Comparison of ENCODE assay signal across 25 cellular contexts in the genomic region with DNA sequence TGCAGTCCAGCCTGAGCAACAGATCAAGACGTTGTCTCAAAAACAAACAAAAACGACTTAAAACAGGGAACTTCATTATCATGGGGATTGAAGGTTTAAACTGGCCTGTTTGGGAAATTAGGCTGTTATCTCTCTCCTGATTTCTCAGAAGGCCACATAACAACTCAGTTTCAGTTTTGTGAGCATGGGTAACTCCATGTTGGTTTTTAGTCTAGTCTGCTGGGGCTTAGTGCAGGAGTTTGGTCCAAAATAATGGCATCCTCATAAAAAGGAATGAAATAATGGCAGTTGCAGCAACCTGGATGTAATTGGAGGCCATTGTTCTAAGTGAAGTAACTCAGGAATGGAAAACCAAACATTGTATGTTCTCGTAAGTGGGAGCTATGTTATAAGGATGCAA.
"Had no signal": no experiment of that assay in that cellular context is flagged by ENCODE, and none has a peak within 500 bp of the region (broad histone marks: within the 10 kb centered on the region; RNA-seq: fewer than 3 reads in every experiment).

No MANE protein-coding gene starts in this region.

- H3K27ac ChIP-seq: ascending aorta, breast epithelium, cardiac muscle cell, colonic mucosa had no signal

- H3K4me3 Mint-ChIP-seq: activated CD4-positive, alpha-beta memory T cell treated with anti-CD3 and anti-CD28 coated beads for 36 hours; activated CD8-positive, alpha-beta memory T cell treated with anti-CD3 and anti-CD28 coated beads, Interleukin-2, amount 10 ng/mL, durations not matched to agents 7 days and 5 days; activated CD8-positive, alpha-beta T cell treated with anti-CD3 and anti-CD28 coated beads, Interleukin-2, amount 10 ng/mL, durations not matched to agents 7 days and 5 days; activated naive CD4-positive, alpha-beta T cell treated with anti-CD3 and anti-CD28 coated beads, Interleukin-2, amount 10 ng/mL, durations not matched to agents 7 days and 5 days; activated naive CD8-positive, alpha-beta T cell treated with anti-CD3 and anti-CD28 coated beads, Interleukin-2, amount 10 ng/mL, durations not matched to agents 7 days and 5 days; brain had no signal

- H3K4me1 Mint-ChIP-seq: brain had no signal

- H3K9me3 Mint-ChIP-seq: activated CD4-positive, alpha-beta memory T cell treated with anti-CD3 and anti-CD28 coated beads for 36 hours; activated naive CD4-positive, alpha-beta T cell treated with anti-CD3 and anti-CD28 coated beads, Interleukin-2, amount 10 ng/mL, durations not matched to agents 7 days and 5 days; activated naive CD4-positive, alpha-beta T cell treated with anti-CD3 and anti-CD28 coated beads, Interleukin-2, amount 50 U/mL, for 72 hours had no signal

- H3K9me3 ChIP-seq: ascending aorta, breast epithelium, colonic mucosa had no signal

- H3K27me3 Mint-ChIP-seq: activated CD4-positive, alpha-beta memory T cell treated with anti-CD3 and anti-CD28 coated beads for 36 hours; brain had no signal

- DNase-seq: activated CD4-positive, alpha-beta memory T cell treated with anti-CD3 and anti-CD28 coated beads for 36 hours; activated CD4-positive, alpha-beta T cell treated with anti-CD3 and anti-CD28 coated beads for 1 hour; activated CD4-positive, alpha-beta T cell treated with anti-CD3 and anti-CD28 coated beads for 4 hours; activated CD4-positive, alpha-beta T cell treated with anti-CD3 and anti-CD28 coated beads, Interleukin-2, amount 50 U/mL, for 1 hour; activated CD8-positive, alpha-beta memory T cell treated with anti-CD3 and anti-CD28 coated beads, Interleukin-2, amount 10 ng/mL, durations not matched to agents 7 days and 5 days; activated CD8-positive, alpha-beta memory T cell treated with anti-CD3 and anti-CD28 coated beads, Interleukin-2, amount 50 U/mL, for 4 hours; activated CD8-positive, alpha-beta T cell treated with anti-CD3 and anti-CD28 coated beads, Interleukin-2, amount 10 ng/mL, durations not matched to agents 7 days and 5 days; activated gamma-delta T cell; activated naive CD4-positive, alpha-beta T cell; activated naive CD4-positive, alpha-beta T cell treated with anti-CD3 and anti-CD28 coated beads, Interleukin-2, amount 10 ng/mL, durations not matched to agents 7 days and 5 days; activated naive CD8-positive, alpha-beta T cell treated with anti-CD3 and anti-CD28 coated beads, Interleukin-2, amount 10 ng/mL, durations not matched to agents 7 days and 5 days; activated T-cell treated with anti-CD3 and anti-CD28 coated beads, Interleukin-2, amount 50 U/mL, for 1 hour; activated T-cell treated with anti-CD3 and anti-CD28 coated beads, Interleukin-2, amount 50 U/mL, for 48 hours; central memory CD4-positive, alpha-beta T cell; cerebellar nuclear complex; colonic mucosa; effector CD8-positive, alpha-beta T cell; head of caudate nucleus; T-helper 2 cell had no signal

- H3K27me3 ChIP-seq: ascending aorta, breast epithelium, cardiac muscle cell, colonic mucosa had no signal

- ATAC-seq: activated CD8-positive, alpha-beta memory T cell treated with anti-CD3 and anti-CD28 coated beads, Interleukin-2, amount 10 ng/mL, durations not matched to agents 7 days and 5 days; activated CD8-positive, alpha-beta T cell treated with anti-CD3 and anti-CD28 coated beads, Interleukin-2, amount 10 ng/mL, durations not matched to agents 7 days and 5 days; activated naive CD4-positive, alpha-beta T cell treated with anti-CD3 and anti-CD28 coated beads, Interleukin-2, amount 50 U/mL, for 72 hours; esophagus mucosa had no signal

- H3K4me3 ChIP-seq: ascending aorta, breast epithelium, cardiac muscle cell, colonic mucosa had no signal

- H3K27ac Mint-ChIP-seq: activated CD4-positive, alpha-beta memory T cell treated with anti-CD3 and anti-CD28 coated beads for 36 hours; activated CD8-positive, alpha-beta memory T cell treated with anti-CD3 and anti-CD28 coated beads, Interleukin-2, amount 10 ng/mL, durations not matched to agents 7 days and 5 days; activated CD8-positive, alpha-beta T cell treated with anti-CD3 and anti-CD28 coated beads, Interleukin-2, amount 10 ng/mL, durations not matched to agents 7 days and 5 days; activated naive CD4-positive, alpha-beta T cell treated with anti-CD3 and anti-CD28 coated beads, Interleukin-2, amount 10 ng/mL, durations not matched to agents 7 days and 5 days; activated naive CD4-positive, alpha-beta T cell treated with anti-CD3 and anti-CD28 coated beads, Interleukin-2, amount 50 U/mL, for 72 hours; activated naive CD8-positive, alpha-beta T cell treated with anti-CD3 and anti-CD28 coated beads, Interleukin-2, amount 10 ng/mL, durations not matched to agents 7 days and 5 days; brain had no signal

- H3K36me3 ChIP-seq: ascending aorta, breast epithelium, cardiac muscle cell, colonic mucosa had no signal
